Comparison of ENCODE assay signal across 30 cellular contexts in genomic region chr3:197994736-197995135, GRCh38.
"Had no signal": no experiment of that assay in that cellular context is flagged by ENCODE, and none has a peak within 500 bp of the region (broad histone marks: within the 10 kb centered on the region; RNA-seq: fewer than 3 reads in every experiment).

No MANE protein-coding gene starts in this region.

- H3K9me3 ChIP-seq: left lung, lower lobe of right lung, pancreas, prostate gland, sigmoid colon, spleen, tibial nerve, upper lobe of left lung, vagina had no signal

- H3K4me3 ChIP-seq: left lung, lower lobe of right lung, pancreas, prostate gland, sigmoid colon, spleen, tibial nerve, upper lobe of left lung, vagina had no signal

- H3K27me3 ChIP-seq: left lung, pancreas, sigmoid colon, spleen, tibial nerve, upper lobe of left lung, vagina had no signal

- H3K27ac ChIP-seq: left lung, lower lobe of right lung, pancreas, prostate gland, sigmoid colon, spleen, tibial nerve, upper lobe of left lung, vagina had no signal

- FAIRE-seq: islet of Langerhans, kidney, pancreas, small intestine had no signal

- H3K36me3 ChIP-seq: pancreas, prostate gland had no signal

- DNase-seq: hypothalamus; immature natural killer cell; kidney; left colon; left lung; lower lobe of right lung; mammary epithelial cell; mesenchymal stem cell; naive thymus-derived CD8-positive, alpha-beta T cell; nucleus accumbens; pancreas; posterior cingulate gyrus; retina; right cardiac atrium; sigmoid colon; small intestine; spleen; stimulated activated CD4-positive, alpha-beta T cell treated with anti-CD3 and anti-CD28 coated beads, Interleukin-1b, Interleukin-23, amount 100 ng/mL, for 48 hours; stimulated activated CD4-positive, alpha-beta T cell treated with anti-CD3 and anti-CD28 coated beads, Interleukin-2, amount 100 ng/mL, for 48 hours; stimulated activated CD4-positive, alpha-beta T cell treated with anti-CD3 and anti-CD28 coated beads, Interleukin-4, amount 100 ng/mL, for 4 hours; stimulated activated CD8-positive, alpha-beta memory T cell treated with anti-CD3 and anti-CD28 coated beads, Interleukin-4, amount 100 ng/mL, for 48 hours; stimulated activated naive CD4-positive, alpha-beta T cell treated with Interleukin-2 at 50 U/mL for 16 hours; stimulated activated naive CD8-positive, alpha-beta T cell treated with anti-CD3 and anti-CD28 coated beads, Interleukin-15, amount 100 ng/mL, for 72 hours; substantia nigra; upper lobe of left lung had no signal

- ATAC-seq: left colon; left lung; lower lobe of right lung; naive thymus-derived CD8-positive, alpha-beta T cell; pancreas; right cardiac atrium; stimulated activated memory B cell treated with anti-CD40 and anti-IgM and Interleukin-4, amounts not matched to agents 10 μg/mL and 1 μg/mL and 100 μg/mL, for 72 hours; stimulated activated naive CD8-positive, alpha-beta T cell treated with anti-CD3 and anti-CD28 coated beads, Interleukin-15, amount 100 ng/mL, for 72 hours had no signal

- H3K4me1 ChIP-seq: left lung, lower lobe of right lung, pancreas, prostate gland, sigmoid colon, tibial nerve, upper lobe of left lung, vagina had no signal
